9 cellular contexts compared by ENCODE assay signal in genomic region chr15:78422571-78423340, GRCh38. TPM values are rescaled to one million over a fixed set of nuclear protein-coding genes. Genes with fewer than 3 reads are reported as not detected.
A peak's percentile ranks its signal among the peaks of the same experiment; 100 is the strongest.
DNase-seq lines count a peak whose midpoint lies in the region; ATAC-seq and TF ChIP-seq lines count a peak whose summit lies in the region.
"Had no signal": no experiment of that assay in that cellular context is flagged by ENCODE, and none has a peak within 500 bp of the region (broad histone marks: within the 10 kb centered on the region; RNA-seq: fewer than 3 reads in every experiment).

No MANE protein-coding gene starts in this region.

- peaks cover 15 to 30% of the 10 kb centered on the region in 2 donors for H3K27me3 Mint-ChIP-seq in natural killer cell (ENCODE audit: low read depth in 2 of 2)
- H3K27me3 Mint-ChIP-seq in stimulated activated naive CD8-positive, alpha-beta T cell treated with anti-CD3 and anti-CD28 coated beads, Interleukin-15, amount 100 ng/mL, for 72 hours: peaks cover 15% of the 10 kb centered on the region

- no peaks in the 10 kb centered on the region for H3K36me3 Mint-ChIP-seq in natural killer cell
- H3K36me3 Mint-ChIP-seq: IgD-negative memory B cell had no signal

- DNase-seq in Caki2 (ENCODE audit: low read depth) (peak; percentile 48), HuH-7.5 (ENCODE audit: low spot score) (peak; percentile 62), OCI-M1 (lab: John Stamatoyannopoulos, UW) (peak; percentile 79), activated T-cell treated with anti-CD3 and anti-CD28 coated beads for 1 hour (ENCODE audit: low read depth) (peak; percentile 52), erythroblast (lab: John Stamatoyannopoulos, UW) (peak; percentile 57 to 74), natural killer cell (peak; percentile 47)
- peak; percentile 56 to 57 for DNase-seq in stimulated activated naive CD8-positive, alpha-beta T cell treated with anti-CD3 and anti-CD28 coated beads, Interleukin-15, amount 100 ng/mL, for 72 hours

- no peak for TF ChIP-seq POLR2A in erythroblast (IDR thresholded peaks at IDR 0.05; ENCODE audit: low read length)

- in situ Hi-C loops in Caki2 (cut with HindIII; ENCODE audit: low pct_unique_long_range_greater_than_20kb, low sequenced_read_pairs): no loop called here

- H3K4me1 Mint-ChIP-seq in natural killer cell: peaks cover 0 to 7% of the 10 kb centered on the region in 2 donors
- H3K4me1 Mint-ChIP-seq in stimulated activated naive CD8-positive, alpha-beta T cell treated with anti-CD3 and anti-CD28 coated beads, Interleukin-15, amount 100 ng/mL, for 72 hours: peaks cover 17% of the 10 kb centered on the region

- no peaks in the 10 kb centered on the region for H3K9me3 Mint-ChIP-seq in natural killer cell
- H3K9me3 Mint-ChIP-seq in stimulated activated naive CD8-positive, alpha-beta T cell treated with anti-CD3 and anti-CD28 coated beads, Interleukin-15, amount 100 ng/mL, for 72 hours: no peaks in the 10 kb centered on the region
- H3K9me3 Mint-ChIP-seq: IgD-negative memory B cell had no signal

- TF ChIP-seq CTCF in natural killer cell (IDR thresholded peaks at IDR 0.05): peak; percentile 94

- intact Hi-C loops in natural killer cell (cut with micrococcal nuclease): loop anchor here (1.0 to 5.0 kb wide), 2 partner anchors 114 to 465 kb away; no protein-coding TSS in a partner anchor

- no peak overlapping the region for H3K27ac Mint-ChIP-seq in natural killer cell
- H3K27ac Mint-ChIP-seq in stimulated activated naive CD8-positive, alpha-beta T cell treated with anti-CD3 and anti-CD28 coated beads, Interleukin-15, amount 100 ng/mL, for 72 hours: peak overlapping the region in 1 of 2 donors; percentile 12

- peak; percentile 89 to 98 (median 96) for ATAC-seq in natural killer cell
- ATAC-seq in stimulated activated naive CD8-positive, alpha-beta T cell treated with anti-CD3 and anti-CD28 coated beads, Interleukin-15, amount 100 ng/mL, for 72 hours: peak; percentile 76
- ATAC-seq in HG03521 (IDR thresholded peaks at IDR 0.05; ENCODE audit: unreplicated experiment): no peak

- H3K4me3 Mint-ChIP-seq in natural killer cell: no peak overlapping the region
- H3K4me3 Mint-ChIP-seq in stimulated activated naive CD8-positive, alpha-beta T cell treated with anti-CD3 and anti-CD28 coated beads, Interleukin-15, amount 100 ng/mL, for 72 hours: no peak overlapping the region
- H3K4me3 Mint-ChIP-seq: IgD-negative memory B cell had no signal

RNA-seq across cellular contexts. Expression of gene IREB2, which starts 15.3 kb away (rescaled TPM):
- 8.1 and 10.9 TPM in 2 replicates for total RNA-seq in Caki2 (2014; rRNA removed; shearing (Covaris generic); ENCODE audit: low replicate concordance)
- 100 to 1,000 TPM in 1 of 3 donors, 10 to 100 TPM in 2; 84.9 to 121 (median 99.0) TPM for total RNA-seq in natural killer cell
